In genomic region chr16:22898874-22899348, GRCh38 we compare ENCODE assay signal across 8 cellular contexts.
DNase-seq lines count a peak whose midpoint lies in the region; ATAC-seq and TF ChIP-seq lines count a peak whose summit lies in the region.

No MANE protein-coding gene starts in this region.

- H3K27ac ChIP-seq in A673 (ENCODE audit: low read depth, low read length, poor library complexity, severe bottlenecking), result no peak overlapping the region

- POLR2A ChIA-PET in A673 (lab: Charles Lee; ENCODE audit: low non-redundant PET), result no interaction called here
- POLR2A ChIA-PET in activated CD4-positive, alpha-beta memory T cell treated with anti-CD3 and anti-CD28 coated beads for 36 hours (lab: Charles Lee), result no interaction called here

- peaks cover 15% of the 10 kb centered on the region for H3K27me3 Mint-ChIP-seq in activated CD4-positive, alpha-beta memory T cell treated with anti-CD3 and anti-CD28 coated beads for 36 hours

- no peaks in the 10 kb centered on the region for H3K36me3 Mint-ChIP-seq in activated CD4-positive, alpha-beta memory T cell treated with anti-CD3 and anti-CD28 coated beads for 36 hours

- BruUV-seq in A673 (replicated peaks; lab: Mats Ljungman, UMichigan), result no TSS peak

- DNase-seq in A673 (ENCODE audit: low spot score) (peak; percentile 89), NCI-H2227 treated with DMSO at 0.1 percent for 48 hours (lab: John Stamatoyannopoulos, UW) (peak; percentile 16), epithelial cell of esophagus (ENCODE audit: low read depth) (peak; percentile 86), midbrain (lab: John Stamatoyannopoulos, UW) (peak; percentile 83)
- peak; percentile 64 for DNase-seq in activated CD4-positive, alpha-beta memory T cell treated with anti-CD3 and anti-CD28 coated beads for 36 hours
- DNase-seq in stimulated activated CD8-positive, alpha-beta memory T cell treated with anti-CD3 and anti-CD28 coated beads, Interleukin-7, amount 100 ng/mL, for 48 hours (ENCODE audit: extremely low read depth in 1 of 2, low read depth in 1 of 2), result peak; percentile 11 to 14

- no peak for ATAC-seq in GM21367 (IDR thresholded peaks at IDR 0.05; ENCODE audit: unreplicated experiment)

- H3K4me3 Mint-ChIP-seq in activated CD4-positive, alpha-beta memory T cell treated with anti-CD3 and anti-CD28 coated beads for 36 hours, result no peak overlapping the region

- H3K9me3 ChIP-seq in A673 (ENCODE audit: low read depth, low read length, poor library complexity, severe bottlenecking), result no peaks in the 10 kb centered on the region

- no peak overlapping the region for H3K27ac Mint-ChIP-seq in activated CD4-positive, alpha-beta memory T cell treated with anti-CD3 and anti-CD28 coated beads for 36 hours

- TF ChIP-seq CTCF in A673 (conservative IDR thresholded peaks at IDR 0.05; ENCODE audit: low read depth, low read length), result peak; percentile 94
- TF ChIP-seq CTCF in GM12875 (IDR thresholded peaks at IDR 0.05; ENCODE audit: borderline replicate concordance, insufficient read depth, low read depth, low read length), result peak; percentile 66
- peak; percentile 88 for TF ChIP-seq CTCF in epithelial cell of esophagus (IDR thresholded peaks at IDR 0.05; ENCODE audit: insufficient read depth, low read depth, low read length, missing control alignments)

- no peaks in the 10 kb centered on the region for H3K36me3 ChIP-seq in A673 (ENCODE audit: insufficient read depth, low read length, poor library complexity, severe bottlenecking)

- peaks cover 13% of the 10 kb centered on the region for H3K27me3 ChIP-seq in A673 (replicated peaks; ENCODE audit: insufficient read depth, low read depth, low read length, poor library complexity)

- CTCF ChIA-PET in A673 (lab: Charles Lee), result interaction anchor here (0.6 to 2.0 kb wide), 10 partner anchors 9 to 586 kb away, joined by 3 to 7 read pairs (median 4); no protein-coding TSS in a partner anchor
- CTCF ChIA-PET in activated CD4-positive, alpha-beta memory T cell treated with anti-CD3 and anti-CD28 coated beads for 36 hours (lab: Charles Lee), result interaction anchor here (0.6 to 1.2 kb wide), 5 partner anchors 9 to 511 kb away, joined by 3 read pairs; no protein-coding TSS in a partner anchor

- H3K4me1 ChIP-seq in A673 (ENCODE audit: insufficient read depth, low read length, poor library complexity, severe bottlenecking), result no peaks in the 10 kb centered on the region

- H3K9me3 Mint-ChIP-seq in activated CD4-positive, alpha-beta memory T cell treated with anti-CD3 and anti-CD28 coated beads for 36 hours, result no peaks in the 10 kb centered on the region

- no peak overlapping the region for H3K4me3 ChIP-seq in A673 (ENCODE audit: low read depth, low read length, poor library complexity, severe bottlenecking)
- H3K4me3 ChIP-seq in GM12875 (ENCODE audit: low read depth, low read length), result no peak overlapping the region
- H3K4me3 ChIP-seq in epithelial cell of esophagus (ENCODE audit: low read length), result no peak overlapping the region

- intact Hi-C loops in A673 (cut with micrococcal nuclease; ENCODE audit: unreplicated experiment), result loop anchor here (2.0 to 5.0 kb wide), 4 partner anchors 50 to 538 kb away; no protein-coding TSS in a partner anchor
- intact Hi-C loops in activated CD4-positive, alpha-beta memory T cell treated with anti-CD3 and anti-CD28 coated beads for 36 hours (cut with micrococcal nuclease), result loop anchor here (2.0 kb wide), 1 partner anchor 50 kb away; no protein-coding TSS in a partner anchor

- H3K4me1 Mint-ChIP-seq in activated CD4-positive, alpha-beta memory T cell treated with anti-CD3 and anti-CD28 coated beads for 36 hours (ENCODE audit: low read depth), result no peaks in the 10 kb centered on the region

Comparison
In these comparisons a context has a peak if more than half of its experiments do, and no peak if none do; other contexts are left out.
1. DNase-seq: peak in every context shown above with its lines; median percentile 89 in A673; 86 in epithelial cell of esophagus; 83 in midbrain; 64 in activated CD4-positive, alpha-beta memory T cell treated with anti-CD3 and anti-CD28 coated beads for 36 hours; 16 in NCI-H2227 treated with DMSO at 0.1 percent for 48 hours; 12 in stimulated activated CD8-positive, alpha-beta memory T cell treated with anti-CD3 and anti-CD28 coated beads, Interleukin-7, amount 100 ng/mL, for 48 hours.